ENCODE assay signal across 8 cellular contexts in genomic region chr2:37767959-37768358, GRCh38.
DNase-seq lines count a peak whose midpoint lies in the region; ATAC-seq and TF ChIP-seq lines count a peak whose summit lies in the region.
"Not testable (repeated sequence)": the region's sequence is repeated elsewhere in the genome, so short reads cannot be mapped to it uniquely, and the experiment has no call there.

No MANE protein-coding gene starts in this region.

- ATAC-seq in PC-3 = not testable (repeated sequence)
- peak; percentile 62 to 73 for ATAC-seq in lower lobe of right lung

- not testable (repeated sequence) for H3K79me2 ChIP-seq in PC-3 (ENCODE audit: low read length)

- H3K27ac ChIP-seq in BLaER1 = not testable (repeated sequence)
- peak overlapping the region; percentile 12; the same call in 1 of the 2 replicates for H3K27ac ChIP-seq in PC-3 (ENCODE audit: low read length)
- H3K27ac ChIP-seq in adrenal gland = peak overlapping the region in 3 of 5 donors; percentile 16 to 76 (median 34)
- H3K27ac ChIP-seq in lower lobe of right lung = peak overlapping the region; percentile 57
- peak overlapping the region; percentile 40 for H3K27ac ChIP-seq in rectal smooth muscle tissue (ENCODE audit: low read depth, low read length)

- H3K4me1 Mint-ChIP-seq in type B pancreatic cell (ENCODE audit: unreplicated experiment) = peaks cover 43% of the 10 kb centered on the region

- H3K4me3 Mint-ChIP-seq in type B pancreatic cell = peak overlapping the region; percentile 36

- not testable (repeated sequence) for TF ChIP-seq CTCF in PC-3 (conservative IDR thresholded peaks at IDR 0.05; ENCODE audit: low read depth, low read length); adrenal gland (IDR thresholded peaks at IDR 0.05); lower lobe of right lung (IDR thresholded peaks at IDR 0.05); type B pancreatic cell (conservative IDR thresholded peaks at IDR 0.05)

- intact Hi-C loops in PC-3 (cut with micrococcal nuclease) = loop anchor here (1.0 kb wide), 2 partner anchors 35 to 92 kb away; no protein-coding TSS in a partner anchor
- intact Hi-C loops in adrenal gland (cut with DNase I); lower lobe of right lung (cut with DNase I): not testable (repeated sequence)

- TF ChIP-seq POLR2A in adrenal gland (IDR thresholded peaks at IDR 0.05) = not testable (repeated sequence)

- not testable (repeated sequence) for H3K9ac ChIP-seq in BLaER1; PC-3 (ENCODE audit: low read length); rectal smooth muscle tissue (ENCODE audit: low read length)

- not testable (repeated sequence) for H3F3A ChIP-seq in PC-3 (ENCODE audit: low read length, unreplicated experiment)

- H3K27ac Mint-ChIP-seq in type B pancreatic cell = peak overlapping the region; percentile 58

- 4 to 39% (median 6%) methylated on average over 1 of the region's 1 CpG for WGBS in adrenal gland, 4 donors

- H3K36me3 ChIP-seq in BLaER1; PC-3 (ENCODE audit: low read depth, low read length); adrenal gland (replicated peaks in 1 of 2); lower lobe of right lung; rectal smooth muscle tissue (ENCODE audit: control insufficient read depth, insufficient read depth, low read length): not testable (repeated sequence)

- DNase-seq in Kasumi-1 (lab: John Stamatoyannopoulos, UW) = peak; percentile 29 to 43
- not testable (repeated sequence) for DNase-seq in PC-3; adrenal gland; lower lobe of right lung; type B pancreatic cell (ENCODE audit: extremely low spot score, unreplicated experiment)
- peak; percentile 67 for DNase-seq in fibroblast of gingiva (ENCODE audit: low read depth)

- not testable (repeated sequence) for H3K9me2 ChIP-seq in PC-3 (replicated peaks; ENCODE audit: low read length)

- not testable (repeated sequence) for H3K9me3 Mint-ChIP-seq in type B pancreatic cell

- H2AFZ ChIP-seq in PC-3 (ENCODE audit: low read length) = peak overlapping the region; percentile 46

- POLR2A ChIA-PET in PC-3 (lab: Charles Lee; ENCODE audit: unreplicated experiment) = interaction anchor here (0.5 to 0.8 kb wide), 2 partner anchors 113 to 276 kb away, joined by 3 to 6 read pairs; no protein-coding TSS in a partner anchor

- not testable (repeated sequence) for H3K4me3 ChIP-seq in BLaER1; adrenal gland; lower lobe of right lung; rectal smooth muscle tissue (ENCODE audit: low read length)
- H3K4me3 ChIP-seq in PC-3 (ENCODE audit: low read length) = peak overlapping the region; percentile 13; the same call in 1 of the 2 replicates

- CTCF ChIA-PET in PC-3 (lab: Charles Lee) = not testable (repeated sequence)

- not testable (repeated sequence) for H3K27me3 Mint-ChIP-seq in type B pancreatic cell

- H3K36me3 Mint-ChIP-seq in type B pancreatic cell = not testable (repeated sequence)

- peak overlapping the region; percentile 57 for H3K4me2 ChIP-seq in BLaER1
- peak overlapping the region; percentile 53 for H3K4me2 ChIP-seq in PC-3 (ENCODE audit: low read length)

- peaks cover 17% of the 10 kb centered on the region for H3K4me1 ChIP-seq in BLaER1
- H3K4me1 ChIP-seq in PC-3 (ENCODE audit: insufficient read depth, low read length) = peaks cover 51% of the 10 kb centered on the region
- H3K4me1 ChIP-seq in adrenal gland (replicated peaks in 1 of 2) = not testable (repeated sequence)
- peaks cover 35% of the 10 kb centered on the region for H3K4me1 ChIP-seq in lower lobe of right lung
- H3K4me1 ChIP-seq in rectal smooth muscle tissue (ENCODE audit: control insufficient read depth, insufficient read depth, low read length) = peaks cover 13% of the 10 kb centered on the region

- not testable (repeated sequence) for BruUV-seq in PC-3 (replicated peaks; lab: Mats Ljungman, UMichigan)

- H3K27me3 ChIP-seq in BLaER1; PC-3 (ENCODE audit: low read length); adrenal gland; lower lobe of right lung (ENCODE audit: low read depth); rectal smooth muscle tissue (ENCODE audit: control insufficient read depth, insufficient read depth, low read length): not testable (repeated sequence)

- peaks cover 39% of the 10 kb centered on the region for H3K9me3 ChIP-seq in BLaER1
- H3K9me3 ChIP-seq in PC-3 (ENCODE audit: low read length); adrenal gland (replicated peaks in 1 of 3); lower lobe of right lung: not testable (repeated sequence)

- not testable (repeated sequence) for H4K20me1 ChIP-seq in BLaER1; PC-3 (ENCODE audit: low read length)
